Comparison of ENCODE assay signal across 8 cellular contexts in genomic region chr11:108498816-108499408, GRCh38. TPM values are rescaled to one million over a fixed set of nuclear protein-coding genes. Genes with fewer than 3 reads are reported as not detected.
A peak's percentile ranks its signal among the peaks of the same experiment; 100 is the strongest.
DNase-seq lines count a peak whose midpoint lies in the region; ATAC-seq and TF ChIP-seq lines count a peak whose summit lies in the region.

No MANE protein-coding gene starts in this region.

- TF ChIP-seq CTCF in uterus (IDR thresholded peaks at IDR 0.05): no peak

- CTCF ChIA-PET in activated naive CD4-positive, alpha-beta T cell treated with anti-CD3 and anti-CD28 coated beads, Interleukin-2, amount 10 ng/mL, durations not matched to agents 7 days and 5 days (lab: Charles Lee): no interaction called here

- DNase-seq in activated naive CD4-positive, alpha-beta T cell treated with anti-CD3 and anti-CD28 coated beads, Interleukin-2, amount 10 ng/mL, durations not matched to agents 7 days and 5 days: no peak
- no peak for DNase-seq in activated naive CD4-positive, alpha-beta T cell treated with Interleukin-2 at 50 U/mL for 16 hours
- DNase-seq in caudate nucleus (lab: John Stamatoyannopoulos, UW): no peak
- DNase-seq in uterus: peak; percentile 18 to 29
- DNase-seq in NCI-H748 treated with DMSO at 0.1 percent for 48 hours (lab: John Stamatoyannopoulos, UW): no peak
- no peak for DNase-seq in NCI-H2029 treated with DMSO at 0.1 percent for 48 hours (lab: John Stamatoyannopoulos, UW)

- peaks cover 3% of the 10 kb centered on the region for H3K27me3 Mint-ChIP-seq in activated naive CD4-positive, alpha-beta T cell treated with anti-CD3 and anti-CD28 coated beads, Interleukin-2, amount 10 ng/mL, durations not matched to agents 7 days and 5 days

- H3K36me3 Mint-ChIP-seq in activated naive CD4-positive, alpha-beta T cell treated with anti-CD3 and anti-CD28 coated beads, Interleukin-2, amount 10 ng/mL, durations not matched to agents 7 days and 5 days: peaks cover 14% of the 10 kb centered on the region

- 90 to 96% methylated on average over 14 to 18 of the region's 29 CpGs for WGBS in mesodermal cell (ENCODE audit: insufficient coverage in 2 of 2), 2 experiments

- no peaks in the 10 kb centered on the region for H3K36me3 ChIP-seq in mesodermal cell (ENCODE audit: control insufficient read depth, insufficient read depth, low read length)
- H3K36me3 ChIP-seq in uterus: no peaks in the 10 kb centered on the region

- ATAC-seq in HG03097 (IDR thresholded peaks at IDR 0.05; ENCODE audit: low FRiP score, unreplicated experiment): no peak

- no peak for TF ChIP-seq POLR2A in uterus (IDR thresholded peaks at IDR 0.05)

- peak overlapping the region; percentile 58 for H3K4me3 ChIP-seq in mesodermal cell (ENCODE audit: extremely low read depth, insufficient read depth, low read length, poor library complexity, severe bottlenecking)
- H3K4me3 ChIP-seq in uterus: peak overlapping the region; percentile 55 to 83

- H3K9me3 Mint-ChIP-seq in activated naive CD4-positive, alpha-beta T cell treated with anti-CD3 and anti-CD28 coated beads, Interleukin-2, amount 10 ng/mL, durations not matched to agents 7 days and 5 days: no peaks in the 10 kb centered on the region

- H3K4me3 Mint-ChIP-seq in activated naive CD4-positive, alpha-beta T cell treated with anti-CD3 and anti-CD28 coated beads, Interleukin-2, amount 10 ng/mL, durations not matched to agents 7 days and 5 days: peak overlapping the region; percentile 84

- H3K4me1 Mint-ChIP-seq in activated naive CD4-positive, alpha-beta T cell treated with anti-CD3 and anti-CD28 coated beads, Interleukin-2, amount 10 ng/mL, durations not matched to agents 7 days and 5 days: peaks cover 38% of the 10 kb centered on the region

- H3K27ac ChIP-seq in caudate nucleus (ENCODE audit: low read depth, low read length) (peak overlapping the region; percentile 86), mesodermal cell (ENCODE audit: low read depth, low read length, severe bottlenecking) (peak overlapping the region; percentile 98), uterus (peak overlapping the region; percentile 96 to 99)

- no peaks in the 10 kb centered on the region for H3K9me3 ChIP-seq in mesodermal cell (ENCODE audit: control insufficient read depth, low read length)
- H3K9me3 ChIP-seq in uterus: no peaks in the 10 kb centered on the region

- peaks cover 32% of the 10 kb centered on the region for H3K4me1 ChIP-seq in mesodermal cell (ENCODE audit: control insufficient read depth, insufficient read depth, low read length, poor library complexity, severe bottlenecking)
- no peaks in the 10 kb centered on the region for H3K4me1 ChIP-seq in uterus

- H3K27me3 ChIP-seq in uterus: no peaks in the 10 kb centered on the region

- intact Hi-C loops in uterus (cut with DNase I; ENCODE audit: low total_unique reads): no loop called here

- peak overlapping the region; percentile 96 for H3K27ac Mint-ChIP-seq in activated naive CD4-positive, alpha-beta T cell treated with anti-CD3 and anti-CD28 coated beads, Interleukin-2, amount 10 ng/mL, durations not matched to agents 7 days and 5 days

RNA-seq across cellular contexts. Expression of gene POGLUT3, which starts 0.7 kb away (rescaled TPM):
- polyA plus RNA-seq in mesodermal cell (2013, experiment 1 of 2): 33.0 TPM
- polyA plus RNA-seq in mesodermal cell (2013, experiment 2 of 2): 32.3 TPM
- total RNA-seq in uterus: 100 to 1,000 TPM in 1 of 4 donors, 10 to 100 TPM in 3; 30.0 to 106 (median 51.1) TPM

RNA-seq across cellular contexts. Expression of gene C11orf65, which starts 31.6 kb away (rescaled TPM):
- polyA plus RNA-seq in mesodermal cell (2013, experiment 1 of 2): 1.00 TPM
- polyA plus RNA-seq in mesodermal cell (2013, experiment 2 of 2): 0.71 TPM
- total RNA-seq in uterus: 1 to 10 TPM in 1 of 4 donors, under 1 TPM in 1, not detected in 2; 0.46 to 1.1 TPM

Comparison
In these comparisons a context has a peak if more than half of its experiments do, and no peak if none do; other contexts are left out.
1. DNase-seq: peak in uterus (2 of 2); none in activated naive CD4-positive, alpha-beta T cell treated with anti-CD3 and anti-CD28 coated beads, Interleukin-2, amount 10 ng/mL, durations not matched to agents 7 days and 5 days (single experiment), activated naive CD4-positive, alpha-beta T cell treated with Interleukin-2 at 50 U/mL for 16 hours (single experiment), caudate nucleus (0 of 61), NCI-H748 treated with DMSO at 0.1 percent for 48 hours (single experiment) and NCI-H2029 treated with DMSO at 0.1 percent for 48 hours (single experiment).
2. Peak in every context shown above with its lines, with median percentiles within 50 percentile points of each other: H3K27ac ChIP-seq.